Comparison of ENCODE assay signal across 11 cellular contexts in the genomic region with DNA sequence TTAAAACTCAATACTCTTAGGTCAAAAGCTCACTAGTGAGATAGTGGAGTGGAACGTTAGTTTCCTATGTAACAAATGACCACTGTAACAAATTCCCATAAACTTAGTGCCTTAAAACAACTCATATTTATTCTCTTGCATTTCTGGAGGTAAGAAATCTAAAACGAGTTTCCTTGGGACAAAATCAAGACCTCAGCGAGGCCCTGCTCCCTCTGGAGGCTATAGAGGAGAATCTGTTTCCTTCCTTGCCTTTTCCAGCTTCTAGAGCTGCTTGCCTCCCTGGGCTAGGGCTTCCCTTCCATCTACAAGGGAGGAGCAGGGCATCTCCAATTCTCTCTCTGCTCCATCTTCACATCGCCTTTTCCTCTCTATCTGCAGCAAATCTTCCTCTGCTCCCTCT. TPM values are rescaled to one million over a fixed set of nuclear protein-coding genes. Genes with fewer than 3 reads are reported as not detected.
A peak's percentile ranks its signal among the peaks of the same experiment; 100 is the strongest.
DNase-seq lines count a peak whose midpoint lies in the region; ATAC-seq and TF ChIP-seq lines count a peak whose summit lies in the region.
"Had no signal": no experiment of that assay in that cellular context is flagged by ENCODE, and none has a peak within 500 bp of the region (broad histone marks: within the 10 kb centered on the region; RNA-seq: fewer than 3 reads in every experiment).

No MANE protein-coding gene starts in this region.

- peaks cover 6% of the 10 kb centered on the region; the same call in 2 of the 3 replicates for H3K4me1 Mint-ChIP-seq in GM23338

- DNase-seq in GM23338 (ENCODE audit: low spot score) = peak; percentile 69
- peak; percentile 42 for DNase-seq in SK-N-DZ (ENCODE audit: low spot score)
- DNase-seq in fibroblast of pulmonary artery (ENCODE audit: low read depth) = peak; percentile 55
- no peak for DNase-seq in retinal pigment epithelial cell (ENCODE audit: low read depth)
- no peak for DNase-seq in dorsolateral prefrontal cortex
- DNase-seq: activated T-cell treated with anti-CD3 and anti-CD28 coated beads, Interleukin-2, amount 50 U/mL, for 24 hours; central memory CD4-positive, alpha-beta T cell; NCI-H187 treated with DMSO at 0.1 percent for 48 hours; SHP77 had no signal

- no peaks in the 10 kb centered on the region for H3F3A ChIP-seq in GM23338 (replicated peaks; ENCODE audit: low read depth)

- ATAC-seq in GM23338 (peak; percentile 84), GM21723 (IDR thresholded peaks at IDR 0.05; ENCODE audit: unreplicated experiment) (no peak), GM18907 (IDR thresholded peaks at IDR 0.05; ENCODE audit: unreplicated experiment) (no peak)

- no peaks in the 10 kb centered on the region for H3K79me2 ChIP-seq in GM23338 (replicated peaks; ENCODE audit: insufficient read depth)

- H3K4me3 ChIP-seq in GM23338 (no peak overlapping the region), fibroblast of pulmonary artery (replicated peaks; ENCODE audit: low read depth, low read length) (no peak overlapping the region), retinal pigment epithelial cell (ENCODE audit: low read length) (no peak overlapping the region), dorsolateral prefrontal cortex (no peak overlapping the region)

- H3K36me3 ChIP-seq in GM23338 (ENCODE audit: insufficient read depth) = no peaks in the 10 kb centered on the region

- no peaks in the 10 kb centered on the region for H3K27me3 Mint-ChIP-seq in GM23338 (ENCODE audit: insufficient read depth, low read depth, poor library complexity)
- H3K27me3 Mint-ChIP-seq: activated T-cell treated with anti-CD3 and anti-CD28 coated beads, Interleukin-2, amount 50 U/mL, for 24 hours had no signal

- H3K4me3 Mint-ChIP-seq in GM23338 = no peak overlapping the region
- H3K4me3 Mint-ChIP-seq: activated T-cell treated with anti-CD3 and anti-CD28 coated beads, Interleukin-2, amount 50 U/mL, for 24 hours had no signal

- intact Hi-C loops in dorsolateral prefrontal cortex (cut with DNase I) = no loop called here

- H3K27ac Mint-ChIP-seq in GM23338 = no peak overlapping the region
- H3K27ac Mint-ChIP-seq: activated T-cell treated with anti-CD3 and anti-CD28 coated beads, Interleukin-2, amount 50 U/mL, for 24 hours had no signal

- no peak overlapping the region for H2AFZ ChIP-seq in GM23338

- H3K4me1 ChIP-seq in GM23338 (ENCODE audit: insufficient read depth) = no peaks in the 10 kb centered on the region

- no peaks in the 10 kb centered on the region for H3K9me3 Mint-ChIP-seq in GM23338
- H3K9me3 Mint-ChIP-seq: activated T-cell treated with anti-CD3 and anti-CD28 coated beads, Interleukin-2, amount 50 U/mL, for 24 hours had no signal

- no peaks in the 10 kb centered on the region for H4K20me1 ChIP-seq in GM23338 (replicated peaks; ENCODE audit: insufficient read depth)

- H3K36me3 Mint-ChIP-seq in GM23338 (ENCODE audit: low read depth) = no peaks in the 10 kb centered on the region

- H3K9me2 ChIP-seq in GM23338 (ENCODE audit: insufficient read depth) = no peaks in the 10 kb centered on the region

- TF ChIP-seq CTCF in GM23338 (conservative IDR thresholded peaks at IDR 0.05; ENCODE audit: low read depth in 2 of 2) = peak; percentile 44 to 59
- TF ChIP-seq CTCF in fibroblast of pulmonary artery (IDR thresholded peaks at IDR 0.05; ENCODE audit: low read length, missing control alignments) = peak; percentile 52
- TF ChIP-seq CTCF in retinal pigment epithelial cell (conservative IDR thresholded peaks at IDR 0.05; ENCODE audit: low read depth, low read length) = peak; percentile 46
- TF ChIP-seq CTCF in dorsolateral prefrontal cortex (IDR thresholded peaks at IDR 0.05 in 54 of 56, conservative IDR thresholded peaks at IDR 0.05 in 2 of 56; ENCODE audit: low read depth in 1 of 56, partially characterized antibody in 56 of 56) = peak in 11 of 56 donors; percentile 7 to 32 (median 17)

- no peak overlapping the region for H3K4me2 ChIP-seq in GM23338

- no peaks in the 10 kb centered on the region for H3K27me3 ChIP-seq in GM23338 (ENCODE audit: insufficient read depth)
- H3K27me3 ChIP-seq in dorsolateral prefrontal cortex = peaks cover 0 to 9% (median 0%) of the 10 kb centered on the region in 45 donors

- H3K27ac ChIP-seq in GM23338 (ENCODE audit: low read depth) (no peak overlapping the region), dorsolateral prefrontal cortex (no peak overlapping the region)

TF ChIP-seq in GM23338, 12 proteins besides CTCF, POLR2A, EP300 and RAD21 (continues in another document):
- TF ChIP-seq ZNF114 (CRISPR knock-in tag; IDR thresholded peaks at IDR 0.05) = no peak
- no peak for TF ChIP-seq NANOG (IDR thresholded peaks at IDR 0.05; ENCODE audit: borderline replicate concordance)
- TF ChIP-seq, protein P1, sequence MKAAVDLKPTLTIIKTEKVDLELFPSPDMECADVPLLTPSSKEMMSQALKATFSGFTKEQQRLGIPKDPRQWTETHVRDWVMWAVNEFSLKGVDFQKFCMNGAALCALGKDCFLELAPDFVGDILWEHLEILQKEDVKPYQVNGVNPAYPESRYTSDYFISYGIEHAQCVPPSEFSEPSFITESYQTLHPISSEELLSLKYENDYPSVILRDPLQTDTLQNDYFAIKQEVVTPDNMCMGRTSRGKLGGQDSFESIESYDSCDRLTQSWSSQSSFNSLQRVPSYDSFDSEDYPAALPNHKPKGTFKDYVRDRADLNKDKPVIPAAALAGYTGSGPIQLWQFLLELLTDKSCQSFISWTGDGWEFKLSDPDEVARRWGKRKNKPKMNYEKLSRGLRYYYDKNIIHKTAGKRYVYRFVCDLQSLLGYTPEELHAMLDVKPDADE (IDR thresholded peaks at IDR 0.05) = no peak
- TF ChIP-seq EZH2 (IDR thresholded peaks at IDR 0.05; ENCODE audit: low read depth, unreplicated experiment) = no peak
- TF ChIP-seq ZNF462 (CRISPR knock-in tag; IDR thresholded peaks at IDR 0.05) = no peak
- no peak for TF ChIP-seq ZNF331 (CRISPR knock-in tag; IDR thresholded peaks at IDR 0.05; ENCODE audit: low read depth)
- no peak for TF ChIP-seq POLR2AphosphoS5 (IDR thresholded peaks at IDR 0.05; ENCODE audit: low read depth)
- no peak for TF ChIP-seq STAT1 (IDR thresholded peaks at IDR 0.05; ENCODE audit: unreplicated experiment)
- TF ChIP-seq JUNB (IDR thresholded peaks at IDR 0.05; ENCODE audit: unreplicated experiment) = no peak

RNA-seq across cellular contexts. Expression of gene SEMA5A, which starts 32.0 kb away (rescaled TPM):
- 6.9 and 8.1 TPM in 2 replicates for total RNA-seq in GM23338 (2014; rRNA removed; shearing (Covaris generic))
- polyA plus RNA-seq in GM23338 (2016; fragmentation: Nextera tagmentation; extraction: Ambion mirVana) = 1.8 and 2.1 TPM in 2 replicates
- 8.1 TPM in 2 replicates for polyA plus RNA-seq in SK-N-DZ (2014; cell fraction: cytosol; rRNA removed)
- polyA plus RNA-seq in SK-N-DZ (2014; cell fraction: nucleus; rRNA removed) = 3.1 and 4.5 TPM in 2 replicates
- total RNA-seq in dorsolateral prefrontal cortex = 10 to 100 TPM; 11.3 to 35.8 (median 19.7) TPM

Comparison
In these comparisons a context has a peak if more than half of its experiments do, and no peak if none do; other contexts are left out.
1. DNase-seq: peak in GM23338 (single experiment), SK-N-DZ (single experiment) and fibroblast of pulmonary artery (single experiment); none in retinal pigment epithelial cell (single experiment) and dorsolateral prefrontal cortex (0 of 10).